In genomic region chr5:141922827-141923442, GRCh38 we compare ENCODE assay signal across 8 cellular contexts. TPM values are rescaled to one million over a fixed set of nuclear protein-coding genes. Genes with fewer than 3 reads are reported as not detected.
DNase-seq lines count a peak whose midpoint lies in the region; ATAC-seq, FAIRE-seq and TF ChIP-seq lines count a peak whose summit lies in the region.
"Not testable (repeated sequence)": the region's sequence is repeated elsewhere in the genome, so short reads cannot be mapped to it uniquely, and the experiment has no call there.

No MANE protein-coding gene starts in this region.

- not testable (repeated sequence) for FAIRE-seq in GM12878 (lab: Jason Lieb, UNC)

- H3K4me3 Mint-ChIP-seq in T-helper 17 cell: peak overlapping the region; percentile 92

- peak overlapping the region; percentile 83 for H3K4me2 ChIP-seq in GM12878 (ENCODE audit: control insufficient read depth, insufficient read depth)

- in situ Hi-C loops in GM12878 (cut with MboI): not testable (repeated sequence)

- BruUV-seq in GM12878 (replicated peaks; lab: Mats Ljungman, UMichigan): not testable (repeated sequence)

- peak overlapping the region; percentile 98 for H3K27ac Mint-ChIP-seq in T-helper 17 cell

- WGBS in GM12878 (ENCODE audit: insufficient coverage, insufficient replicate concordance, low lambda C conversion rate, missing lambda C conversion rate): 48% methylated on average over 28 of the region's 28 CpGs
- 52 to 56% (median 55%) methylated on average over 28 of the region's 28 CpGs for WGBS in psoas muscle, 3 donors

- CTCF ChIA-PET in GM12878 (lab: Yijun Ruan, JAX): interaction anchor here (0.6 to 4.2 kb wide), 18 partner anchors 9 to 424 kb away, joined by 3 to 39 read pairs (median 3); partner anchors contain the start of genes HDAC3, RELL2 and RNF14

- H2AFZ ChIP-seq in GM12878 (ENCODE audit: control insufficient read depth, low read depth, low read length): peak overlapping the region; percentile 93

- intact Hi-C loops in GM12878 (cut with micrococcal nuclease; ENCODE audit: unreplicated experiment): loop anchor here (2.0 kb wide), 1 partner anchor 46 kb away; the partner anchor contains the start of gene RNF14
- intact Hi-C loops in lower lobe of right lung (cut with DNase I); psoas muscle (cut with DNase I); uterus (cut with DNase I; ENCODE audit: low total_unique reads): not testable (repeated sequence)

- SMC1A ChIA-PET in GM12878 (lab: Charles Lee; ENCODE audit: uncharacterized antibody, unreplicated experiment): interaction anchor here (0.6 to 4.1 kb wide), 9 partner anchors 9 to 239 kb away, joined by 3 to 26 read pairs (median 3); partner anchors contain the start of gene RNF14

- H3K4me1 Mint-ChIP-seq in T-helper 17 cell: peaks cover 31% of the 10 kb centered on the region

- H3K27me3 Mint-ChIP-seq in T-helper 17 cell: not testable (repeated sequence)

- not testable (repeated sequence) for TF ChIP-seq POLR2A in GM12878 (IDR thresholded peaks at IDR 0.05; ENCODE audit: low read depth, low read length); uterus (IDR thresholded peaks at IDR 0.05)

- H3K9me3 ChIP-seq in T-helper 17 cell (ENCODE audit: control insufficient read depth, low read length, poor library complexity, severe bottlenecking); GM12878 (replicated peaks; ENCODE audit: control insufficient read depth, insufficient read depth, low read length); lower lobe of right lung; psoas muscle; uterus: not testable (repeated sequence)

- RAD21 ChIA-PET in GM12878 (lab: Charles Lee; ENCODE audit: unreplicated experiment): interaction anchor here (0.7 to 2.7 kb wide), 10 partner anchors 8 to 331 kb away, joined by 3 to 14 read pairs (median 6); partner anchors contain the start of gene RNF14

- ATAC-seq in HG03457 (IDR thresholded peaks at IDR 0.05; ENCODE audit: unreplicated experiment): peak; percentile 3
- ATAC-seq in T-helper 17 cell: not testable (repeated sequence)
- peak; percentile 32 for ATAC-seq in GM12878
- ATAC-seq in lower lobe of right lung: peak in 1 of 2 donors; percentile 9
- ATAC-seq in psoas muscle: peak in 3 of 4 donors; percentile 4 to 18 (median 6)

- H4K20me1 ChIP-seq in GM12878 (ENCODE audit: control insufficient read depth, insufficient read depth): not testable (repeated sequence)

- POLR2A ChIA-PET in GM12878 (lab: Charles Lee): interaction anchor here (0.5 to 1.9 kb wide), 11 partner anchors 11 to 433 kb away, joined by 3 to 22 read pairs (median 5); partner anchors contain the start of genes FCHSD1, HDAC3, RELL2 and RNF14

- H3K4me3 ChIP-seq in GM12864 (ENCODE audit: low read depth, low read length) (peak overlapping the region; percentile 89), GM12878 (peak overlapping the region; percentile 94), fibroblast of mammary gland (ENCODE audit: control insufficient read depth, low read depth, low read length) (peak overlapping the region; percentile 70), lower lobe of right lung (peak overlapping the region; percentile 86), psoas muscle (peak overlapping the region; percentile 76), uterus (peak overlapping the region; percentile 77 to 83)

- not testable (repeated sequence) for H3K36me3 Mint-ChIP-seq in T-helper 17 cell (ENCODE audit: low read depth)

- peak overlapping the region; percentile 92 for H3K9ac ChIP-seq in GM12878 (ENCODE audit: control insufficient read depth, insufficient read depth, low read length)

- not testable (repeated sequence) for TF ChIP-seq EP300 in GM12878 (IDR thresholded peaks at IDR 0.05; ENCODE audit: borderline replicate concordance in 1 of 2, control insufficient read depth in 1 of 2, low read depth in 2 of 2, low read length in 2 of 2)

- peak overlapping the region; percentile 90 for H3K27ac ChIP-seq in GM12878 (ENCODE audit: control insufficient read depth, insufficient read depth)
- H3K27ac ChIP-seq in lower lobe of right lung: peak overlapping the region; percentile 99
- peak overlapping the region; percentile 90 for H3K27ac ChIP-seq in psoas muscle
- H3K27ac ChIP-seq in uterus: peak overlapping the region; percentile 97 to 99

- peaks cover 11% of the 10 kb centered on the region for H3K79me2 ChIP-seq in GM12878 (ENCODE audit: control insufficient read depth, insufficient read depth, low read length)

- H3K36me3 ChIP-seq in GM12878 (ENCODE audit: control insufficient read depth in 2 of 2, insufficient read depth in 2 of 2, low read length in 1 of 2); uterus: not testable (repeated sequence)
- H3K36me3 ChIP-seq in lower lobe of right lung (peaks cover 32% of the 10 kb centered on the region), psoas muscle (ENCODE audit: insufficient read depth in 1 of 2, low read depth in 1 of 2) (peaks cover 3 to 34% of the 10 kb centered on the region in 2 donors)

- not testable (repeated sequence) for DNase-seq in GM12864 (ENCODE audit: low read depth); T-helper 17 cell; GM12878 (ENCODE audit: low read depth, low spot score); fibroblast of mammary gland (ENCODE audit: low read depth); lower lobe of right lung; psoas muscle; uterus

- TF ChIP-seq RAD21 in GM12878 (IDR thresholded peaks at IDR 0.05; ENCODE audit: insufficient read depth, low read depth, low read length): not testable (repeated sequence)

- H3K27me3 ChIP-seq in GM12878 (replicated peaks in 1 of 2; ENCODE audit: control insufficient read depth in 2 of 2, insufficient read depth in 2 of 2, low read length in 1 of 2); lower lobe of right lung (ENCODE audit: low read depth); psoas muscle (ENCODE audit: insufficient read depth in 3 of 3, low read length in 2 of 3); uterus: not testable (repeated sequence)

- H3K4me1 ChIP-seq in GM12878 (ENCODE audit: control insufficient read depth, insufficient read depth, low read length); uterus: not testable (repeated sequence)
- H3K4me1 ChIP-seq in lower lobe of right lung (peaks cover 31% of the 10 kb centered on the region), psoas muscle (peaks cover 23% of the 10 kb centered on the region)

- not testable (repeated sequence) for TF ChIP-seq CTCF in GM12864 (IDR thresholded peaks at IDR 0.05; ENCODE audit: low read depth, low read length, missing control alignments); GM12878 (IDR thresholded peaks at IDR 0.05 in 2 of 3, conservative IDR thresholded peaks at IDR 0.05 in 1 of 3; ENCODE audit: control insufficient read depth in 2 of 3, extremely low read depth in 1 of 3, insufficient read depth in 1 of 3, low read depth in 3 of 3, low read length in 3 of 3); fibroblast of mammary gland (conservative IDR thresholded peaks at IDR 0.05; ENCODE audit: control insufficient read depth, insufficient read depth, low read depth, low read length); lower lobe of right lung (IDR thresholded peaks at IDR 0.05); psoas muscle (IDR thresholded peaks at IDR 0.05); uterus (IDR thresholded peaks at IDR 0.05)

RNA-seq across cellular contexts. Expression of gene DELE1, which starts 0.7 kb away (rescaled TPM):
- total RNA-seq in T-helper 17 cell: 10 to 100 TPM; 76.6 to 86.7 TPM
- 148 and 153 TPM in 2 replicates for total RNA-seq in GM12878 (2013; cell fraction: nucleolus; rRNA removed)
- 58.1 and 60.3 TPM in 2 replicates for total RNA-seq in GM12878 (2014; rRNA removed)
- 39.0 and 42.0 TPM in 2 replicates for total RNA-seq in GM12878 (2014; rRNA removed; fragmentation: Illumina TruSeq; extraction: Trizol)
- total RNA-seq in GM12878 (2021): 62.9 and 63.2 TPM in 2 replicates
- 31.0 TPM for polyA plus RNA-seq in GM12878 (2011; ENCODE audit: low read depth)
- polyA plus RNA-seq in GM12878 (2011; rRNA removed): 46.4 and 71.4 TPM in 2 replicates
- polyA plus RNA-seq in GM12878 (2011; cell fraction: cytosol; rRNA removed): 84.2 and 98.9 TPM in 2 replicates
- 223 and 258 TPM in 2 replicates for polyA plus RNA-seq in GM12878 (2011; cell fraction: nucleus; rRNA removed)
- polyA plus RNA-seq in GM12878 (2012): 50.8 and 50.9 TPM in 2 replicates
- 30.2 and 53.2 TPM in 2 replicates for polyA plus RNA-seq in GM12878 (2014; fragmentation: Illumina TruSeq; extraction: Trizol)
- polyA plus RNA-seq in GM12878 (2014; fragmentation: Nextera tagmentation; extraction: Ambion mirVana): 10 to 100 TPM; 18.9 to 21.4 TPM
- 69.4 and 71.2 TPM in 2 replicates for polyA plus RNA-seq in GM12878 (2014; rRNA removed)
- 10 to 100 TPM; 37.8 to 37.9 TPM for polyA plus RNA-seq in GM12878 (2016; fragmentation: Nextera tagmentation; extraction: Ambion mirVana)
- polyA minus RNA-seq in GM12878 (2011; rRNA and poly(A)+ RNA removed): 48.9 and 72.9 TPM in 2 replicates
- polyA minus RNA-seq in GM12878 (2011; cell fraction: cytosol; rRNA and poly(A)+ RNA removed): 19.4 and 27.2 TPM in 2 replicates
- 43.5 and 49.6 TPM in 2 replicates for polyA minus RNA-seq in GM12878 (2011; cell fraction: nucleus; rRNA and poly(A)+ RNA removed)
- total RNA-seq in lower lobe of right lung: 75.0 TPM
- 10 to 100 TPM; 40.5 to 65.5 (median 53.3) TPM for total RNA-seq in psoas muscle
- polyA plus RNA-seq in psoas muscle: 10 to 100 TPM; 23.1 to 38.2 (median 35.7) TPM
- total RNA-seq in uterus: 100 to 1,000 TPM in 1 of 4 donors, 10 to 100 TPM in 3; 24.7 to 102 (median 45.8) TPM

RNA-seq across cellular contexts. Expression of gene PCDH12, which starts 35.1 kb away (rescaled TPM):
- under 1 TPM; 0.05 to 0.15 TPM for total RNA-seq in T-helper 17 cell
- total RNA-seq in GM12878 (2013; cell fraction: nucleolus; rRNA removed): not detected in 2 replicates
- 0.06 TPM in 1 of 2 replicates, not detected in the other for total RNA-seq in GM12878 (2014; rRNA removed)
- total RNA-seq in GM12878 (2014; rRNA removed; fragmentation: Illumina TruSeq; extraction: Trizol): not detected in 2 replicates
- total RNA-seq in GM12878 (2021): 0.03 TPM in 1 of 2 replicates, not detected in the other
- polyA plus RNA-seq in GM12878 (2011; ENCODE audit: low read depth): 0.16 TPM
- polyA plus RNA-seq in GM12878 (2011; rRNA removed): 0.10 TPM in 1 of 2 replicates, not detected in the other
- polyA plus RNA-seq in GM12878 (2011; cell fraction: cytosol; rRNA removed): 0.02 TPM in 1 of 2 replicates, not detected in the other
- 0.03 TPM in 1 of 2 replicates, not detected in the other for polyA plus RNA-seq in GM12878 (2011; cell fraction: nucleus; rRNA removed)
- polyA plus RNA-seq in GM12878 (2012): 0.11 and 0.18 TPM in 2 replicates
- polyA plus RNA-seq in GM12878 (2014; fragmentation: Illumina TruSeq; extraction: Trizol): not detected in 2 replicates
- under 1 TPM in 1 of 2 experiments, not detected in 1; 0.05 TPM for polyA plus RNA-seq in GM12878 (2014; fragmentation: Nextera tagmentation; extraction: Ambion mirVana)
- polyA plus RNA-seq in GM12878 (2014; rRNA removed): 0.01 TPM in 1 of 2 replicates, not detected in the other
- under 1 TPM in 1 of 2 experiments, not detected in 1; 0.14 TPM for polyA plus RNA-seq in GM12878 (2016; fragmentation: Nextera tagmentation; extraction: Ambion mirVana)
- polyA minus RNA-seq in GM12878 (2011; rRNA and poly(A)+ RNA removed): not detected in 2 replicates
- polyA minus RNA-seq in GM12878 (2011; cell fraction: cytosol; rRNA and poly(A)+ RNA removed): not detected in 2 replicates
- polyA minus RNA-seq in GM12878 (2011; cell fraction: nucleus; rRNA and poly(A)+ RNA removed): not detected in 2 replicates
- total RNA-seq in lower lobe of right lung: 14.9 TPM
- total RNA-seq in psoas muscle: 1 to 10 TPM; 2.7 to 6.0 (median 3.4) TPM
- 1 to 10 TPM; 1.4 to 1.6 (median 1.5) TPM for polyA plus RNA-seq in psoas muscle
- total RNA-seq in uterus: 10 to 100 TPM in 1 of 4 donors, 1 to 10 TPM in 3; 1.3 to 43.6 (median 3.6) TPM

RNA-seq across cellular contexts. Expression of gene PCDH1, which starts 44.7 kb away (rescaled TPM):
- total RNA-seq in T-helper 17 cell (under 1 TPM; 0.57 to 0.87 TPM), GM12878 (2014; rRNA removed) (0.11 TPM in 1 of 2 replicates, not detected in the other), GM12878 (2014; rRNA removed; fragmentation: Illumina TruSeq; extraction: Trizol) (not detected in 2 replicates), GM12878 (2021) (0.27 and 0.36 TPM in 2 replicates), lower lobe of right lung (55.7 TPM), psoas muscle (10 to 100 TPM; 10.1 to 17.4 (median 13.7) TPM), uterus (10 to 100 TPM; 29.2 to 46.7 (median 31.5) TPM)
- total RNA-seq in GM12878 (2013; cell fraction: nucleolus; rRNA removed): 0.15 and 1.3 TPM in 2 replicates
- polyA plus RNA-seq in GM12878 (2011; ENCODE audit: low read depth): not detected
- polyA plus RNA-seq in GM12878 (2011; rRNA removed) (0.07 TPM in 1 of 2 replicates, not detected in the other), GM12878 (2014; fragmentation: Illumina TruSeq; extraction: Trizol) (0.16 TPM in 1 of 2 replicates, not detected in the other), GM12878 (2014; fragmentation: Nextera tagmentation; extraction: Ambion mirVana) (not detected), GM12878 (2014; rRNA removed) (0.10 TPM in 1 of 2 replicates, not detected in the other), GM12878 (2016; fragmentation: Nextera tagmentation; extraction: Ambion mirVana) (under 1 TPM in 1 of 2 experiments, not detected in 1; 0.16 TPM), psoas muscle (1 to 10 TPM; 4.2 to 8.8 (median 5.1) TPM)
- polyA plus RNA-seq in GM12878 (2011; cell fraction: cytosol; rRNA removed): 0.12 TPM in 2 replicates
- 0.10 and 0.12 TPM in 2 replicates for polyA plus RNA-seq in GM12878 (2011; cell fraction: nucleus; rRNA removed)
- polyA plus RNA-seq in GM12878 (2012): 0.04 and 0.11 TPM in 2 replicates
- polyA minus RNA-seq in GM12878 (2011; rRNA and poly(A)+ RNA removed): 0.26 and 0.73 TPM in 2 replicates
- not detected in 2 replicates for polyA minus RNA-seq in GM12878 (2011; cell fraction: cytosol; rRNA and poly(A)+ RNA removed)
- not detected in 2 replicates for polyA minus RNA-seq in GM12878 (2011; cell fraction: nucleus; rRNA and poly(A)+ RNA removed)

RNA-seq across cellular contexts. Expression of gene RNF14, which starts 46.0 kb away (rescaled TPM):
- total RNA-seq in T-helper 17 cell (10 to 100 TPM; 16.5 to 18.7 TPM), GM12878 (2014; rRNA removed) (19.7 and 30.8 TPM in 2 replicates), GM12878 (2014; rRNA removed; fragmentation: Illumina TruSeq; extraction: Trizol) (23.8 and 24.2 TPM in 2 replicates), GM12878 (2021) (19.7 and 26.7 TPM in 2 replicates), lower lobe of right lung (47.1 TPM), psoas muscle (10 to 100 TPM; 54.1 to 89.6 (median 71.8) TPM), uterus (10 to 100 TPM; 20.3 to 70.2 (median 46.7) TPM)
- 34.2 and 34.7 TPM in 2 replicates for total RNA-seq in GM12878 (2013; cell fraction: nucleolus; rRNA removed)
- polyA plus RNA-seq in GM12878 (2011; ENCODE audit: low read depth): 16.1 TPM
- polyA plus RNA-seq in GM12878 (2011; rRNA removed) (30.6 and 39.7 TPM in 2 replicates), GM12878 (2014; fragmentation: Illumina TruSeq; extraction: Trizol) (28.6 and 35.5 TPM in 2 replicates), GM12878 (2014; fragmentation: Nextera tagmentation; extraction: Ambion mirVana) (10 to 100 TPM; 28.1 to 34.4 TPM), GM12878 (2014; rRNA removed) (13.2 and 14.1 TPM in 2 replicates), GM12878 (2016; fragmentation: Nextera tagmentation; extraction: Ambion mirVana) (10 to 100 TPM; 35.2 to 41.8 TPM), psoas muscle (100 to 1,000 TPM in 1 of 3 donors, 10 to 100 TPM in 2; 44.1 to 137 (median 77.9) TPM)
- 18.9 and 21.4 TPM in 2 replicates for polyA plus RNA-seq in GM12878 (2011; cell fraction: cytosol; rRNA removed)
- 15.4 and 15.5 TPM in 2 replicates for polyA plus RNA-seq in GM12878 (2011; cell fraction: nucleus; rRNA removed)
- 15.4 and 19.5 TPM in 2 replicates for polyA plus RNA-seq in GM12878 (2012)
- polyA minus RNA-seq in GM12878 (2011; rRNA and poly(A)+ RNA removed): 27.2 and 29.3 TPM in 2 replicates
- 8.7 and 11.3 TPM in 2 replicates for polyA minus RNA-seq in GM12878 (2011; cell fraction: cytosol; rRNA and poly(A)+ RNA removed)
- polyA minus RNA-seq in GM12878 (2011; cell fraction: nucleus; rRNA and poly(A)+ RNA removed): 9.4 and 16.6 TPM in 2 replicates

Comparison
In these comparisons a context has a peak if more than half of its experiments do, and no peak if none do; other contexts are left out.
1. RNA of gene PCDH1, which starts 44.7 kb away (total RNA-seq): 55.7 TPM in lower lobe of right lung (single experiment), 29.2 to 46.7 TPM in uterus and 10.1 to 17.4 TPM in psoas muscle; 0.57 to 0.87 TPM in T-helper 17 cell and 0.11 to 1.3 TPM in GM12878; every median in the first group is over 4 times any median in the second.
2. Peak in every context shown above with its lines, with median percentiles within 50 percentile points of each other: H3K4me3 ChIP-seq and H3K27ac ChIP-seq.